14 cellular contexts compared by ENCODE assay signal in genomic region chr13:76225815-76226489, GRCh38.
DNase-seq lines count a peak whose midpoint lies in the region; ATAC-seq and TF ChIP-seq lines count a peak whose summit lies in the region.
"Had no signal": no experiment of that assay in that cellular context is flagged by ENCODE, and none has a peak within 500 bp of the region (broad histone marks: within the 10 kb centered on the region; RNA-seq: fewer than 3 reads in every experiment).

No MANE protein-coding gene starts in this region.

- no peaks in the 10 kb centered on the region for H3K27me3 ChIP-seq in mucosa of rectum (ENCODE audit: control insufficient read depth in 2 of 2, insufficient read depth in 2 of 2, low read length in 2 of 2)
- no peaks in the 10 kb centered on the region for H3K27me3 ChIP-seq in aorta (ENCODE audit: control insufficient read depth in 1 of 2, insufficient read depth in 2 of 2, low read length in 1 of 2)
- no peaks in the 10 kb centered on the region for H3K27me3 ChIP-seq in thyroid gland
- H3K27me3 ChIP-seq: spleen, transverse colon had no signal

- H3K36me3 ChIP-seq in mucosa of rectum (ENCODE audit: control insufficient read depth in 2 of 2, insufficient read depth in 2 of 2, low read length in 2 of 2) (no peaks in the 10 kb centered on the region), aorta (ENCODE audit: control insufficient read depth in 1 of 2, insufficient read depth in 2 of 2, low read length in 1 of 2) (no peaks in the 10 kb centered on the region), thyroid gland (no peaks in the 10 kb centered on the region)
- H3K36me3 ChIP-seq: spleen, transverse colon had no signal

- H3K4me3 ChIP-seq in fibroblast of mammary gland (ENCODE audit: control insufficient read depth, low read depth, low read length) = no peak overlapping the region
- H3K4me3 ChIP-seq in mucosa of rectum (ENCODE audit: low read length in 2 of 2) = no peak overlapping the region
- H3K4me3 ChIP-seq in aorta (ENCODE audit: low read length in 2 of 2) = no peak overlapping the region
- no peak overlapping the region for H3K4me3 ChIP-seq in thyroid gland (replicated peaks in 1 of 3)
- H3K4me3 ChIP-seq: spleen, transverse colon had no signal

- WGBS in aorta, 2 donors = 51 to 58% methylated on average over 8 of the region's 8 CpGs
- WGBS in thyroid gland, 2 donors = 65 to 76% methylated on average over 8 of the region's 8 CpGs

- intact Hi-C loops in aorta (cut with DNase I) (no loop called here), thyroid gland (cut with DNase I) (no loop called here)

- H3K9ac ChIP-seq in mucosa of rectum (ENCODE audit: low read depth in 1 of 2, low read length in 2 of 2) = no peak overlapping the region

- H3K4me1 ChIP-seq in mucosa of rectum (ENCODE audit: control insufficient read depth in 2 of 2, insufficient read depth in 2 of 2, low read length in 2 of 2) (no peaks in the 10 kb centered on the region), aorta (ENCODE audit: control insufficient read depth in 1 of 2, insufficient read depth in 2 of 2, low read length in 2 of 2) (no peaks in the 10 kb centered on the region), thyroid gland (no peaks in the 10 kb centered on the region)
- H3K4me1 ChIP-seq: spleen had no signal

- no peaks in the 10 kb centered on the region for H3K9me3 ChIP-seq in mucosa of rectum (ENCODE audit: control insufficient read depth in 2 of 2, low read length in 2 of 2)
- H3K9me3 ChIP-seq in aorta (ENCODE audit: control insufficient read depth, low read length) = no peaks in the 10 kb centered on the region
- no peaks in the 10 kb centered on the region for H3K9me3 ChIP-seq in thyroid gland
- H3K9me3 ChIP-seq: spleen, transverse colon had no signal

- ATAC-seq in aorta (ENCODE audit: low FRiP score) = no peak
- no peak for ATAC-seq in HG02571 (IDR thresholded peaks at IDR 0.05; ENCODE audit: unreplicated experiment)
- ATAC-seq: naive thymus-derived CD8-positive, alpha-beta T cell had no signal

- H3K27ac ChIP-seq in mucosa of rectum (ENCODE audit: low read depth in 2 of 2, low read length in 2 of 2) = peak overlapping the region; percentile 19 to 28
- H3K27ac ChIP-seq in aorta (ENCODE audit: low read depth in 1 of 2, low read length in 2 of 2) = no peak overlapping the region
- no peak overlapping the region for H3K27ac ChIP-seq in thyroid gland
- H3K27ac ChIP-seq: spleen, transverse colon had no signal

- TF ChIP-seq POLR2A in thyroid gland (IDR thresholded peaks at IDR 0.05) = no peak

- TF ChIP-seq CTCF in fibroblast of mammary gland (conservative IDR thresholded peaks at IDR 0.05; ENCODE audit: control insufficient read depth, insufficient read depth, low read depth, low read length) = no peak
- TF ChIP-seq CTCF in thyroid gland (IDR thresholded peaks at IDR 0.05) = no peak

- peak; percentile 22 for DNase-seq in NCI-H748 (lab: John Stamatoyannopoulos, UW; ENCODE audit: unreplicated experiment)
- no peak for DNase-seq in NCI-H748 treated with DMSO at 0.1 percent for 48 hours (lab: John Stamatoyannopoulos, UW)
- peak; percentile 69 for DNase-seq in fibroblast of mammary gland (ENCODE audit: low read depth)
- DNase-seq in aorta = peak; percentile 23 to 44
- no peak for DNase-seq in thyroid gland
- no peak for DNase-seq in NCI-H1436 treated with DMSO at 0.1 percent for 48 hours (lab: John Stamatoyannopoulos, UW)
- DNase-seq: activated naive CD4-positive, alpha-beta T cell treated with anti-CD3 and anti-CD28 coated beads, Interleukin-2, amount 10 ng/mL, durations not matched to agents 7 days and 5 days; H7; MV-4-11; naive thymus-derived CD8-positive, alpha-beta T cell; spleen; transverse colon had no signal

Comparison
In these comparisons a context has a peak if more than half of its experiments do, and no peak if none do; other contexts are left out.
1. DNase-seq: peak in NCI-H748 (single experiment), fibroblast of mammary gland (single experiment) and aorta (2 of 2); none in NCI-H748 treated with DMSO at 0.1 percent for 48 hours (single experiment), thyroid gland (0 of 2) and NCI-H1436 treated with DMSO at 0.1 percent for 48 hours (single experiment).
2. H3K27ac ChIP-seq: peak in mucosa of rectum (2 of 2); none in aorta (0 of 2) and thyroid gland (0 of 3).